8 cellular contexts compared by ENCODE assay signal in genomic region chr20:33993800-33994623, GRCh38. TPM values are rescaled to one million over a fixed set of nuclear protein-coding genes. Genes with fewer than 3 reads are reported as not detected.
DNase-seq lines count a peak whose midpoint lies in the region; ATAC-seq, FAIRE-seq and TF ChIP-seq lines count a peak whose summit lies in the region.

RALY (plus strand) TSS chr20:33993911; CDS start chr20:34072075, 78,164 bp downstream.

- no peaks in the 10 kb centered on the region for H3K27me3 ChIP-seq in astrocyte (ENCODE audit: insufficient read depth, low read length)

- TF ChIP-seq CTCF in astrocyte (IDR thresholded peaks at IDR 0.05; ENCODE audit: insufficient read depth, low read depth, low read length), result no peak

- peaks cover 1% of the 10 kb centered on the region for H3K9me3 Mint-ChIP-seq in astrocyte (ENCODE audit: unreplicated experiment)

- peak within 1 kb of the TSS; percentile 85 for H3K4me2 ChIP-seq in astrocyte (ENCODE audit: low read length)

- peaks cover 45% of the 10 kb centered on the region for H4K20me1 ChIP-seq in astrocyte (ENCODE audit: insufficient read depth, low read length)

- peak within 1 kb of the TSS; percentile 95 for H3K4me3 Mint-ChIP-seq in astrocyte (ENCODE audit: unreplicated experiment)

- peak within 1 kb of the TSS; percentile 85 for H3K27ac ChIP-seq in astrocyte (ENCODE audit: low read depth, low read length)

- H3K36me3 ChIP-seq in astrocyte (ENCODE audit: insufficient read depth, low read length), result no peaks in the 10 kb centered on the region

- H3K79me2 ChIP-seq in astrocyte (ENCODE audit: insufficient read depth, low read length), result peaks cover 51% of the 10 kb centered on the region

- peaks cover 12% of the 10 kb centered on the region for H3K36me3 Mint-ChIP-seq in astrocyte (ENCODE audit: low read depth, unreplicated experiment)

- peak within 1 kb of the TSS; percentile 94 for H3K9ac ChIP-seq in astrocyte (ENCODE audit: low read length)

- H3K27me3 Mint-ChIP-seq in astrocyte (ENCODE audit: low read depth, unreplicated experiment), result no peaks in the 10 kb centered on the region

- DNase-seq in NCI-H146 treated with DMSO at 0.1 percent for 48 hours (lab: John Stamatoyannopoulos, UW; ENCODE audit: unreplicated experiment) (peak; percentile 74), T-helper 22 cell (ENCODE audit: low read depth) (peak; percentile 74), astrocyte (ENCODE audit: low read depth) (peak; percentile 54), hippocampal formation (lab: John Stamatoyannopoulos, UW) (peak; percentile 49 to 85), sciatic nerve (ENCODE audit: low spot score) (peak; percentile 89), OCI-M2 (lab: John Stamatoyannopoulos, UW; ENCODE audit: unreplicated experiment) (no peak)

- H3K4me3 ChIP-seq in astrocyte (ENCODE audit: insufficient read depth, low read depth, low read length), result peak within 1 kb of the TSS; percentile 94

- ATAC-seq in HG02840 (IDR thresholded peaks at IDR 0.05; ENCODE audit: low FRiP score, unreplicated experiment) (peak; percentile 56), sciatic nerve (peak; percentile 52)

- peaks cover 21% of the 10 kb centered on the region for H3K4me1 ChIP-seq in astrocyte (ENCODE audit: insufficient read depth, low read length)

- peak; percentile 99 for TF ChIP-seq POLR2A in GM15510 (IDR thresholded peaks at IDR 0.05; ENCODE audit: borderline replicate concordance, extremely low read depth, insufficient read length)

- H3K27ac Mint-ChIP-seq in astrocyte (ENCODE audit: unreplicated experiment), result peak within 1 kb of the TSS; percentile 97

- intact Hi-C loops in sciatic nerve (cut with DNase I), result no loop called here

- H3K4me1 Mint-ChIP-seq in astrocyte (ENCODE audit: low read depth, unreplicated experiment), result peaks cover 13% of the 10 kb centered on the region

- H3K9me3 ChIP-seq in astrocyte (ENCODE audit: insufficient read depth, low read depth, low read length), result no peaks in the 10 kb centered on the region

- H2AFZ ChIP-seq in astrocyte (ENCODE audit: low read depth, low read length), result peak within 1 kb of the TSS; percentile 85

- FAIRE-seq in astrocyte (lab: Jason Lieb, UNC), result no peak

RNA-seq across cellular contexts. Expression of gene RALY, which starts in this region (rescaled TPM):
- 90.5 and 105 TPM in 2 replicates for total RNA-seq in astrocyte
- 94.6 TPM for total RNA-seq in sciatic nerve
